ENCODE assay signal across 8 cellular contexts in the genomic region with DNA sequence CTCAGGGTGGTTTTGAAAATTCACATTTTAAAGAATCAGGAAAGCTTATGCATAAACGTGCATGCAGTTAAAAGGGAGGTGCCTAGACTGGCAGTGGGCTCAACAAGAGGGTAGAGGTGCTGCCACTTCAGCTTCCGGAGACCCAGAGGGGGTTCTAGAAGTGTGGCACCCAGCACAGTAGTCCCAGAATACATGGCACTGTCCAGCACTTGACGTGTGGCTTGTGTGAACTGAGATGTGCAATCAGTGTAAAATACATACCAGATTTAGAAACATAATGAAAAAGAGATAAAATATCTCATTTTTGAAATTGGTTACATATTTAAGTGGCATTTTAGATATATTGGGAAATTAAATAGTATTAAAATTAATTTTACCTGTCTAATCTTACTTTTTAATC.
"Had no signal": no experiment of that assay in that cellular context is flagged by ENCODE, and none has a peak within 500 bp of the region (broad histone marks: within the 10 kb centered on the region; RNA-seq: fewer than 3 reads in every experiment).

No MANE protein-coding gene starts in this region.

- H3K4me3 ChIP-seq: GM23338 had no signal

- ATAC-seq: GM23338 had no signal

- FAIRE-seq: H1, H54, HTR-8/SVneo had no signal

- H3K4me2 ChIP-seq: GM23338 had no signal

- DNase-seq: H9, HCEC 1CT, IMR-90, KBM-7 had no signal

- H2AFZ ChIP-seq: GM23338 had no signal
